Comparison of ENCODE assay signal across 11 cellular contexts in genomic region chr6:135586844-135587243, GRCh38.
DNase-seq lines count a peak whose midpoint lies in the region; ATAC-seq and TF ChIP-seq lines count a peak whose summit lies in the region.
"Had no signal": no experiment of that assay in that cellular context is flagged by ENCODE, and none has a peak within 500 bp of the region (broad histone marks: within the 10 kb centered on the region; RNA-seq: fewer than 3 reads in every experiment).

No MANE protein-coding gene starts in this region.

- ATAC-seq in activated CD8-positive, alpha-beta memory T cell treated with anti-CD3 and anti-CD28 coated beads, Interleukin-2, amount 10 ng/mL, durations not matched to agents 7 days and 5 days = peak; percentile 79
- ATAC-seq in HG03460 (IDR thresholded peaks at IDR 0.05; ENCODE audit: unreplicated experiment) = peak; percentile 56
- ATAC-seq in HG02840 (IDR thresholded peaks at IDR 0.05; ENCODE audit: low FRiP score, unreplicated experiment) = no peak

- peak overlapping the region; percentile 80 for H3K27ac Mint-ChIP-seq in activated CD8-positive, alpha-beta memory T cell treated with anti-CD3 and anti-CD28 coated beads, Interleukin-2, amount 10 ng/mL, durations not matched to agents 7 days and 5 days
- H3K27ac Mint-ChIP-seq in activated T-helper 2 cell treated with anti-CD3 and anti-CD28 coated beads, Interferon-gamma antibody, Interleukin-2, Interleukin-4, amounts not matched to agents 10 μg/mL and 5 μg/mL and 100 μg/mL, durations not matched to agents 14 hours and 24 hours and 36 hours = peak overlapping the region; percentile 95
- peak overlapping the region; percentile 83 for H3K27ac Mint-ChIP-seq in stimulated activated naive CD8-positive, alpha-beta T cell treated with anti-CD3 and anti-CD28 coated beads, Interleukin-15, Interleukin-2, amounts not matched to agents 100 ng/mL and 50 ng/mL, for 24 hours

- peaks cover 62% of the 10 kb centered on the region for H3K36me3 Mint-ChIP-seq in activated CD8-positive, alpha-beta memory T cell treated with anti-CD3 and anti-CD28 coated beads, Interleukin-2, amount 10 ng/mL, durations not matched to agents 7 days and 5 days
- H3K36me3 Mint-ChIP-seq in activated T-helper 2 cell treated with anti-CD3 and anti-CD28 coated beads, Interferon-gamma antibody, Interleukin-2, Interleukin-4, amounts not matched to agents 10 μg/mL and 5 μg/mL and 100 μg/mL, durations not matched to agents 14 hours and 24 hours and 36 hours (ENCODE audit: low read depth) = peaks cover 78% of the 10 kb centered on the region
- H3K36me3 Mint-ChIP-seq in stimulated activated naive CD8-positive, alpha-beta T cell treated with anti-CD3 and anti-CD28 coated beads, Interleukin-15, Interleukin-2, amounts not matched to agents 100 ng/mL and 50 ng/mL, for 24 hours (ENCODE audit: low read depth) = peaks cover 11% of the 10 kb centered on the region

- H3K4me3 Mint-ChIP-seq in activated CD8-positive, alpha-beta memory T cell treated with anti-CD3 and anti-CD28 coated beads, Interleukin-2, amount 10 ng/mL, durations not matched to agents 7 days and 5 days = peak overlapping the region; percentile 19
- no peak overlapping the region for H3K4me3 Mint-ChIP-seq in activated T-helper 2 cell treated with anti-CD3 and anti-CD28 coated beads, Interferon-gamma antibody, Interleukin-2, Interleukin-4, amounts not matched to agents 10 μg/mL and 5 μg/mL and 100 μg/mL, durations not matched to agents 14 hours and 24 hours and 36 hours (ENCODE audit: low read depth)
- peak overlapping the region; percentile 59 for H3K4me3 Mint-ChIP-seq in stimulated activated naive CD8-positive, alpha-beta T cell treated with anti-CD3 and anti-CD28 coated beads, Interleukin-15, Interleukin-2, amounts not matched to agents 100 ng/mL and 50 ng/mL, for 24 hours

- peak; percentile 75 for DNase-seq in activated CD8-positive, alpha-beta memory T cell treated with anti-CD3 and anti-CD28 coated beads, Interleukin-2, amount 10 ng/mL, durations not matched to agents 7 days and 5 days
- no peak for DNase-seq in activated CD8-positive, alpha-beta memory T cell treated with anti-CD3 and anti-CD28 coated beads, Interleukin-2, amount 50 U/mL, for 4 hours
- peak; percentile 55 for DNase-seq in activated T-helper 2 cell treated with anti-CD3 and anti-CD28 coated beads, Interferon-gamma antibody, Interleukin-2, Interleukin-4, amounts not matched to agents 10 μg/mL and 5 μg/mL and 100 μg/mL, durations not matched to agents 14 hours and 24 hours and 36 hours (ENCODE audit: low spot score)
- no peak for DNase-seq in NCI-H2107 treated with DMSO at 0.1 percent for 48 hours (lab: John Stamatoyannopoulos, UW; ENCODE audit: unreplicated experiment)
- DNase-seq in RWPE1 (ENCODE audit: low spot score) = no peak
- DNase-seq: NCI-H2107, occipital lobe had no signal

- H3K4me1 Mint-ChIP-seq in activated CD8-positive, alpha-beta memory T cell treated with anti-CD3 and anti-CD28 coated beads, Interleukin-2, amount 10 ng/mL, durations not matched to agents 7 days and 5 days = peaks cover 46% of the 10 kb centered on the region
- peaks cover 75% of the 10 kb centered on the region for H3K4me1 Mint-ChIP-seq in activated T-helper 2 cell treated with anti-CD3 and anti-CD28 coated beads, Interferon-gamma antibody, Interleukin-2, Interleukin-4, amounts not matched to agents 10 μg/mL and 5 μg/mL and 100 μg/mL, durations not matched to agents 14 hours and 24 hours and 36 hours (ENCODE audit: low read depth)
- H3K4me1 Mint-ChIP-seq in stimulated activated naive CD8-positive, alpha-beta T cell treated with anti-CD3 and anti-CD28 coated beads, Interleukin-15, Interleukin-2, amounts not matched to agents 100 ng/mL and 50 ng/mL, for 24 hours (ENCODE audit: low read depth) = peaks cover 50% of the 10 kb centered on the region

- CTCF ChIA-PET in activated CD8-positive, alpha-beta memory T cell treated with anti-CD3 and anti-CD28 coated beads, Interleukin-2, amount 10 ng/mL, durations not matched to agents 7 days and 5 days (lab: Charles Lee) = interaction anchor here (0.7 to 2.0 kb wide), 6 partner anchors 12 to 639 kb away, joined by 3 to 5 read pairs (median 3); no protein-coding TSS in a partner anchor
- CTCF ChIA-PET in RWPE1 (lab: Yijun Ruan, JAX) = no interaction called here

- no peak for TF ChIP-seq CTCF in RWPE1 (conservative IDR thresholded peaks at IDR 0.05; ENCODE audit: low read depth)

- H3K27ac ChIP-seq in RWPE1 = no peak overlapping the region
- H3K27ac ChIP-seq: epithelial cell of prostate had no signal

- H3K27me3 Mint-ChIP-seq in activated CD8-positive, alpha-beta memory T cell treated with anti-CD3 and anti-CD28 coated beads, Interleukin-2, amount 10 ng/mL, durations not matched to agents 7 days and 5 days = no peaks in the 10 kb centered on the region
- H3K27me3 Mint-ChIP-seq in activated T-helper 2 cell treated with anti-CD3 and anti-CD28 coated beads, Interferon-gamma antibody, Interleukin-2, Interleukin-4, amounts not matched to agents 10 μg/mL and 5 μg/mL and 100 μg/mL, durations not matched to agents 14 hours and 24 hours and 36 hours (ENCODE audit: low read depth) = no peaks in the 10 kb centered on the region
- H3K27me3 Mint-ChIP-seq in stimulated activated naive CD8-positive, alpha-beta T cell treated with anti-CD3 and anti-CD28 coated beads, Interleukin-15, Interleukin-2, amounts not matched to agents 100 ng/mL and 50 ng/mL, for 24 hours = no peaks in the 10 kb centered on the region

- peaks cover 19% of the 10 kb centered on the region for H3K9me3 Mint-ChIP-seq in activated CD8-positive, alpha-beta memory T cell treated with anti-CD3 and anti-CD28 coated beads, Interleukin-2, amount 10 ng/mL, durations not matched to agents 7 days and 5 days (ENCODE audit: low read depth)
- peaks cover 41% of the 10 kb centered on the region for H3K9me3 Mint-ChIP-seq in activated T-helper 2 cell treated with anti-CD3 and anti-CD28 coated beads, Interferon-gamma antibody, Interleukin-2, Interleukin-4, amounts not matched to agents 10 μg/mL and 5 μg/mL and 100 μg/mL, durations not matched to agents 14 hours and 24 hours and 36 hours
- peaks cover 14% of the 10 kb centered on the region for H3K9me3 Mint-ChIP-seq in stimulated activated naive CD8-positive, alpha-beta T cell treated with anti-CD3 and anti-CD28 coated beads, Interleukin-15, Interleukin-2, amounts not matched to agents 100 ng/mL and 50 ng/mL, for 24 hours

- POLR2A ChIA-PET in RWPE1 (lab: Yijun Ruan, JAX; ENCODE audit: low non-redundant PET) = no interaction called here

- intact Hi-C loops in activated T-helper 2 cell treated with anti-CD3 and anti-CD28 coated beads, Interferon-gamma antibody, Interleukin-2, Interleukin-4, amounts not matched to agents 10 μg/mL and 5 μg/mL and 100 μg/mL, durations not matched to agents 14 hours and 24 hours and 36 hours (cut with micrococcal nuclease) = loop anchor here (1.0 to 5.0 kb wide), 7 partner anchors 10 to 265 kb away; partner anchors contain the start of gene PDE7B

Comparison
In these comparisons a context has a peak if more than half of its experiments do, and no peak if none do; other contexts are left out.
1. DNase-seq: peak in activated CD8-positive, alpha-beta memory T cell treated with anti-CD3 and anti-CD28 coated beads, Interleukin-2, amount 10 ng/mL, durations not matched to agents 7 days and 5 days (single experiment) and activated T-helper 2 cell treated with anti-CD3 and anti-CD28 coated beads, Interferon-gamma antibody, Interleukin-2, Interleukin-4, amounts not matched to agents 10 μg/mL and 5 μg/mL and 100 μg/mL, durations not matched to agents 14 hours and 24 hours and 36 hours (single experiment); none in activated CD8-positive, alpha-beta memory T cell treated with anti-CD3 and anti-CD28 coated beads, Interleukin-2, amount 50 U/mL, for 4 hours (single experiment), NCI-H2107 treated with DMSO at 0.1 percent for 48 hours (single experiment) and RWPE1 (single experiment).
2. Peak in every context shown above with its lines, with median percentiles within 50 percentile points of each other: H3K27ac Mint-ChIP-seq.